7 cellular contexts compared by ENCODE assay signal in genomic region chr16:89055313-89055712, GRCh38.
"Had no signal": no experiment of that assay in that cellular context is flagged by ENCODE, and none has a peak within 500 bp of the region (broad histone marks: within the 10 kb centered on the region; RNA-seq: fewer than 3 reads in every experiment).

No MANE protein-coding gene starts in this region.

- FAIRE-seq: G401.6, GM12878, GM12892, GM18507, GM19239 had no signal

- ATAC-seq: GM12878 had no signal

- H3K4me3 ChIP-seq: GM12878 had no signal

- DNase-seq: GDM1, GF-D8 had no signal
